ENCODE assay signal across 24 cellular contexts in the genomic region with DNA sequence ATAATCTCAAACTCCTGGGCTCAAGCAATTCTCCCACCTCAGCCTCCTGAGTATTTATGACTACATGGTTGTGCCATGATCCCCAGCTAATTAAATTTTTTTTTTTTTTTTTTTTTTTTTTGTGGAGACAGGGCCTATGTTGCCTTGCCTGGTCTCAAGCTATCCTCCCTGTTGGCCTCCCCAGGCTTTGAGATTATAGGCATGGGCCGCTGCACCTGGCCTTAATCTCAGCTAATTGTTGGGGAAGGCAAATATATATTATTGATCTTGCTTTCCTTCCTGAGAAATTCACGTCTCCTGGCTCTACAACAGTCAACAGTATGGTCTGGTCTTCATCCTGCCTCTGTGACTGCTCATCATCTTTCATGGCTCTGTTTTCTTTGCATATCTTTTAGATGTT.
"Had no signal": no experiment of that assay in that cellular context is flagged by ENCODE, and none has a peak within 500 bp of the region (broad histone marks: within the 10 kb centered on the region; RNA-seq: fewer than 3 reads in every experiment).

No MANE protein-coding gene starts in this region.

- FAIRE-seq: urothelium cell line had no signal

- H3K4me1 ChIP-seq: parathyroid adenoma, psoas muscle had no signal

- H3K27me3 Mint-ChIP-seq: naive B cell; stimulated activated naive B cell treated with anti-CD40 and anti-IgM and Interleukin-4, amounts not matched to agents 10 μg/mL and 1 μg/mL and 100 μg/mL, for 72 hours; type B pancreatic cell had no signal

- DNase-seq: cortex of kidney; dorsolateral prefrontal cortex; effector CD8-positive, alpha-beta T cell; foreskin melanocyte; head of caudate nucleus; hippocampal formation; left colon; left ventricle myocardium superior; mesendoderm; naive B cell; occipital lobe; psoas muscle; retina; right lobe of liver; spleen; stimulated activated CD4-positive, alpha-beta T cell treated with anti-CD3 and anti-CD28 coated beads, Interleukin-15, amount 100 ng/mL, for 24 hours; stimulated activated CD4-positive, alpha-beta T cell treated with anti-CD3 and anti-CD28 coated beads, Interleukin-1b, Interleukin-23, amount 100 ng/mL, for 48 hours; stimulated activated CD4-positive, alpha-beta T cell treated with anti-CD3 and anti-CD28 coated beads, Interleukin-4, amount 100 ng/mL, for 24 hours; stimulated activated naive B cell treated with anti-CD40 and anti-IgM and Interleukin-4, amounts not matched to agents 10 μg/mL and 1 μg/mL and 100 μg/mL, for 72 hours had no signal

- ATAC-seq: left colon; left ventricle myocardium superior; psoas muscle; right lobe of liver; stimulated activated naive B cell treated with anti-CD40 and anti-IgM and Interleukin-4, amounts not matched to agents 10 μg/mL and 1 μg/mL and 100 μg/mL, for 72 hours had no signal

- H3K27ac ChIP-seq: dorsolateral prefrontal cortex, parathyroid adenoma, psoas muscle, right lobe of liver, spleen had no signal

- H3K9me3 ChIP-seq: right lobe of liver had no signal

- H3K27ac Mint-ChIP-seq: nephron; stimulated activated naive B cell treated with anti-CD40 and anti-IgM and Interleukin-4, amounts not matched to agents 10 μg/mL and 1 μg/mL and 100 μg/mL, for 72 hours; type B pancreatic cell had no signal

- H3K4me3 Mint-ChIP-seq: naive B cell; nephron; stimulated activated naive B cell treated with anti-CD40 and anti-IgM and Interleukin-4, amounts not matched to agents 10 μg/mL and 1 μg/mL and 100 μg/mL, for 72 hours; type B pancreatic cell had no signal

- H3K27me3 ChIP-seq: dorsolateral prefrontal cortex, right lobe of liver, spleen had no signal

- H3K4me3 ChIP-seq: dorsolateral prefrontal cortex, lung, psoas muscle, right lobe of liver, spleen had no signal

- H3K4me1 Mint-ChIP-seq: nephron had no signal
